Comparison of ENCODE assay signal across 11 cellular contexts in genomic region chr6:89986650-89987074, GRCh38.
A peak's percentile ranks its signal among the peaks of the same experiment; 100 is the strongest.
DNase-seq lines count a peak whose midpoint lies in the region; ATAC-seq, FAIRE-seq and TF ChIP-seq lines count a peak whose summit lies in the region.
"Had no signal": no experiment of that assay in that cellular context is flagged by ENCODE, and none has a peak within 500 bp of the region (broad histone marks: within the 10 kb centered on the region; RNA-seq: fewer than 3 reads in every experiment).

No MANE protein-coding gene starts in this region.

- peaks cover 57% of the 10 kb centered on the region for H3K36me3 Mint-ChIP-seq in CD8-positive, alpha-beta T cell
- peaks cover 3% of the 10 kb centered on the region for H3K36me3 Mint-ChIP-seq in neural crest cell (ENCODE audit: low read depth)

- CTCF ChIA-PET in CD8-positive, alpha-beta T cell (lab: Charles Lee): interaction anchor here (1.0 to 2.0 kb wide), 2 partner anchors 16 to 493 kb away, joined by 4 to 5 read pairs; no protein-coding TSS in a partner anchor

- no peak for DNase-seq in CD8-positive, alpha-beta T cell
- DNase-seq in NCI-H1694 (lab: John Stamatoyannopoulos, UW) (peak; percentile 61), bronchial epithelial cell (ENCODE audit: low read depth) (peak; percentile 74), neural crest cell (ENCODE audit: low read depth, low spot score) (no peak), MM.1S (no peak), A172 (ENCODE audit: low spot score) (no peak)
- DNase-seq: NCI-H526, ovary, SW 1271 had no signal

- no peak overlapping the region for H3K9ac ChIP-seq in MM.1S (ENCODE audit: low read length)

- no peak overlapping the region for H3K4me3 ChIP-seq in CD8-positive, alpha-beta T cell (ENCODE audit: low read depth, low read length)
- H3K4me3 ChIP-seq in bronchial epithelial cell (ENCODE audit: low read depth, low read length): no peak overlapping the region
- H3K4me3 ChIP-seq in MM.1S (ENCODE audit: low read length): no peak overlapping the region
- H3K4me3 ChIP-seq: ovary had no signal

- H3K9me2 ChIP-seq in MM.1S (replicated peaks; ENCODE audit: insufficient read depth, low read length): no peaks in the 10 kb centered on the region

- peaks cover 73% of the 10 kb centered on the region for H3K4me1 Mint-ChIP-seq in CD8-positive, alpha-beta T cell (ENCODE audit: low read depth)
- H3K4me1 Mint-ChIP-seq in neural crest cell: peaks cover 44% of the 10 kb centered on the region

- H4K20me1 ChIP-seq in MM.1S (ENCODE audit: insufficient read depth, low read length): no peaks in the 10 kb centered on the region

- no peaks in the 10 kb centered on the region for H3K27me3 ChIP-seq in CD8-positive, alpha-beta T cell (ENCODE audit: insufficient read depth, low read length)
- H3K27me3 ChIP-seq in bronchial epithelial cell (ENCODE audit: control insufficient read depth, insufficient read depth, low read length) (no peaks in the 10 kb centered on the region), MM.1S (replicated peaks; ENCODE audit: insufficient read depth, low read length) (no peaks in the 10 kb centered on the region)
- H3K27me3 ChIP-seq: ovary had no signal

- H3K36me3 ChIP-seq in CD8-positive, alpha-beta T cell (ENCODE audit: insufficient read depth, low read length): peaks cover 4% of the 10 kb centered on the region
- H3K36me3 ChIP-seq in bronchial epithelial cell (ENCODE audit: control insufficient read depth, insufficient read depth, low read length) (no peaks in the 10 kb centered on the region), MM.1S (replicated peaks; ENCODE audit: insufficient read depth, low read length) (no peaks in the 10 kb centered on the region)
- H3K36me3 ChIP-seq: ovary had no signal

- no peaks in the 10 kb centered on the region for H3K79me2 ChIP-seq in MM.1S (ENCODE audit: low read length)

- POLR2A ChIA-PET in CD8-positive, alpha-beta T cell (lab: Charles Lee): interaction anchor here (0.5 to 0.8 kb wide), 2 partner anchors 30 to 491 kb away, joined by 3 read pairs; no protein-coding TSS in a partner anchor

- H3K9me3 Mint-ChIP-seq in CD8-positive, alpha-beta T cell: no peaks in the 10 kb centered on the region
- H3K9me3 Mint-ChIP-seq in neural crest cell: no peaks in the 10 kb centered on the region

- no peak overlapping the region for H3K27ac ChIP-seq in CD8-positive, alpha-beta T cell (ENCODE audit: low read depth, low read length)
- no peak overlapping the region for H3K27ac ChIP-seq in MM.1S (ENCODE audit: low read length)
- H3K27ac ChIP-seq: ovary had no signal

- no peak overlapping the region for H2AFZ ChIP-seq in MM.1S (ENCODE audit: low read length)

- ATAC-seq in CD8-positive, alpha-beta T cell: no peak
- ATAC-seq in HG02642 (IDR thresholded peaks at IDR 0.05; ENCODE audit: poor library complexity, unreplicated experiment): no peak
- no peak for ATAC-seq in HG02981 (IDR thresholded peaks at IDR 0.05; ENCODE audit: unreplicated experiment)

- TF ChIP-seq CTCF in CD8-positive, alpha-beta T cell (IDR thresholded peaks at IDR 0.05): no peak
- TF ChIP-seq CTCF in bronchial epithelial cell (IDR thresholded peaks at IDR 0.05; ENCODE audit: insufficient read depth, low read length, severe bottlenecking) (no peak), neural crest cell (conservative IDR thresholded peaks at IDR 0.05) (no peak), MM.1S (IDR thresholded peaks at IDR 0.05; ENCODE audit: low read length) (no peak)

- peak overlapping the region; percentile 70 for H3K27ac Mint-ChIP-seq in CD8-positive, alpha-beta T cell
- peak overlapping the region; percentile 36 for H3K27ac Mint-ChIP-seq in neural crest cell (ENCODE audit: unreplicated experiment)

- H3K27me3 Mint-ChIP-seq in CD8-positive, alpha-beta T cell (ENCODE audit: low read depth): no peaks in the 10 kb centered on the region
- no peaks in the 10 kb centered on the region for H3K27me3 Mint-ChIP-seq in neural crest cell (ENCODE audit: low read depth)

- H3F3A ChIP-seq in MM.1S (ENCODE audit: insufficient read depth, low read length): no peaks in the 10 kb centered on the region

- H3K4me3 Mint-ChIP-seq in CD8-positive, alpha-beta T cell: no peak overlapping the region
- H3K4me3 Mint-ChIP-seq in neural crest cell: no peak overlapping the region

- intact Hi-C loops in CD8-positive, alpha-beta T cell (cut with DNase I, micrococcal nuclease): no loop called here

- peaks cover 33% of the 10 kb centered on the region for H3K4me1 ChIP-seq in CD8-positive, alpha-beta T cell (ENCODE audit: insufficient read depth, low read length)
- H3K4me1 ChIP-seq in MM.1S (ENCODE audit: low read length): no peaks in the 10 kb centered on the region

- peak; percentile 58 for FAIRE-seq in bronchial epithelial cell (lab: Jason Lieb, UNC)

- H3K9me3 ChIP-seq in CD8-positive, alpha-beta T cell (ENCODE audit: low read length): no peaks in the 10 kb centered on the region
- H3K9me3 ChIP-seq in MM.1S (replicated peaks; ENCODE audit: insufficient read depth, low read length): no peaks in the 10 kb centered on the region
- H3K9me3 ChIP-seq: ovary had no signal

- no peak overlapping the region for H3K4me2 ChIP-seq in MM.1S (ENCODE audit: low read depth, low read length)

Comparison
In these comparisons a context has a peak if more than half of its experiments do, and no peak if none do; other contexts are left out.
1. DNase-seq: peak in NCI-H1694 (single experiment) and bronchial epithelial cell (single experiment); none in CD8-positive, alpha-beta T cell (0 of 7), neural crest cell (single experiment), MM.1S (single experiment) and A172 (single experiment).